Comparison of ENCODE assay signal across 8 cellular contexts in genomic region chr12:45669093-45669492, GRCh38.
DNase-seq lines count a peak whose midpoint lies in the region; ATAC-seq and FAIRE-seq lines count a peak whose summit lies in the region.
"Had no signal": no experiment of that assay in that cellular context is flagged by ENCODE, and none has a peak within 500 bp of the region (broad histone marks: within the 10 kb centered on the region; RNA-seq: fewer than 3 reads in every experiment).

No MANE protein-coding gene starts in this region.

- no peak overlapping the region for H2AK5ac ChIP-seq in mesendoderm (ENCODE audit: low read length)

- H2BK5ac ChIP-seq in mesendoderm (ENCODE audit: low read length) = no peak overlapping the region

- H2BK15ac ChIP-seq in mesendoderm (replicated peaks; ENCODE audit: low read depth) = no peak overlapping the region

- H3K18ac ChIP-seq in mesendoderm (ENCODE audit: low read length) = no peak overlapping the region

- H3K9me3 ChIP-seq in small intestine (ENCODE audit: control insufficient read depth, low read depth) = no peaks in the 10 kb centered on the region

- no peak overlapping the region for H3K9ac ChIP-seq in mesendoderm (ENCODE audit: low read length)

- no peak overlapping the region for H3K56ac ChIP-seq in mesendoderm (ENCODE audit: low read length)

- no peak overlapping the region for H3K4me2 ChIP-seq in mesendoderm (ENCODE audit: low read length)

- no peaks in the 10 kb centered on the region for H3K27me3 ChIP-seq in small intestine (ENCODE audit: control insufficient read depth in 2 of 2, insufficient read depth in 2 of 2, low read length in 2 of 2)
- H3K27me3 ChIP-seq in mesendoderm (ENCODE audit: insufficient read depth, low read length, poor library complexity) = no peaks in the 10 kb centered on the region
- no peaks in the 10 kb centered on the region for H3K27me3 ChIP-seq in H7 (ENCODE audit: control insufficient read depth, insufficient read depth, low read length)

- no peak overlapping the region for H2BK120ac ChIP-seq in mesendoderm (ENCODE audit: low read depth, low read length)

- H4K8ac ChIP-seq in mesendoderm (ENCODE audit: low read depth, low read length) = no peak overlapping the region

- H3K79me1 ChIP-seq in mesendoderm (ENCODE audit: low read length) = no peaks in the 10 kb centered on the region

- ATAC-seq in HG02885 (IDR thresholded peaks at IDR 0.05; ENCODE audit: poor library complexity, unreplicated experiment) = peak; percentile 79

- 8 to 22% (median 10%) methylated on average over 1 of the region's 1 CpG for WGBS in small intestine, 3 donors
- WGBS in mesendoderm (ENCODE audit: extremely low coverage, insufficient coverage, low lambda C conversion rate) = no CpG with 5 or more reads among the region's 1 CpG

- no peak overlapping the region for H3K23ac ChIP-seq in mesendoderm (ENCODE audit: low read length)

- H3K36me3 ChIP-seq in small intestine (ENCODE audit: control insufficient read depth in 2 of 2, insufficient read depth in 2 of 2, low read length in 2 of 2) (no peaks in the 10 kb centered on the region), mesendoderm (ENCODE audit: control insufficient read depth, insufficient read depth, low read length) (no peaks in the 10 kb centered on the region), H7 (replicated peaks; ENCODE audit: control insufficient read depth, insufficient read depth, low read length) (no peaks in the 10 kb centered on the region)

- no peaks in the 10 kb centered on the region for H3K79me2 ChIP-seq in mesendoderm (ENCODE audit: control insufficient read depth, insufficient read depth, low read length)

- H3K4ac ChIP-seq in mesendoderm (ENCODE audit: low read depth, low read length) = no peak overlapping the region

- H3K27ac ChIP-seq in small intestine (ENCODE audit: low read depth in 1 of 2, low read length in 1 of 2) = peak overlapping the region; percentile 55 to 56
- H3K27ac ChIP-seq in mesendoderm (ENCODE audit: low read depth, low read length) = no peak overlapping the region

- no peak overlapping the region for H3K4me3 ChIP-seq in small intestine (ENCODE audit: low read depth in 1 of 2, low read length in 2 of 2)
- H3K4me3 ChIP-seq in mesendoderm (ENCODE audit: low read length) = no peak overlapping the region
- no peak overlapping the region for H3K4me3 ChIP-seq in H7 (ENCODE audit: insufficient read depth, low read depth, low read length)

- DNase-seq in GM19239 (ENCODE audit: insufficient read length, low spot score) (peak; percentile 12), RPMI8226 (peak; percentile 58), small intestine (peak; percentile 55), mesendoderm (no peak), H7 (no peak), AG08395 (ENCODE audit: low spot score) (no peak)
- DNase-seq: NCI-H1930 had no signal

- FAIRE-seq in GM19239 (lab: Jason Lieb, UNC) = peak; percentile 79
- FAIRE-seq in small intestine (lab: Jason Lieb, UNC) = peak; percentile 79

- H3K4me1 ChIP-seq in small intestine (ENCODE audit: control insufficient read depth in 2 of 2, insufficient read depth in 1 of 2, low read depth in 1 of 2, low read length in 1 of 2) = no peaks in the 10 kb centered on the region
- H3K4me1 ChIP-seq in mesendoderm (ENCODE audit: control insufficient read depth, low read depth, low read length) = peaks cover 2% of the 10 kb centered on the region

- no peak overlapping the region for H4K5ac ChIP-seq in mesendoderm (ENCODE audit: low read length)

Comparison
In these comparisons a context has a peak if more than half of its experiments do, and no peak if none do; other contexts are left out.
1. DNase-seq: peak in GM19239 (single experiment), RPMI8226 (single experiment) and small intestine (single experiment); none in mesendoderm (single experiment), H7 (single experiment) and AG08395 (single experiment).